In genomic region chr3:51682526-51682925, GRCh38 we compare ENCODE assay signal across 17 cellular contexts. TPM values are rescaled to one million over a fixed set of nuclear protein-coding genes. Genes with fewer than 3 reads are reported as not detected.
DNase-seq lines count a peak whose midpoint lies in the region; ATAC-seq and TF ChIP-seq lines count a peak whose summit lies in the region.
"Had no signal": no experiment of that assay in that cellular context is flagged by ENCODE, and none has a peak within 500 bp of the region (broad histone marks: within the 10 kb centered on the region; RNA-seq: fewer than 3 reads in every experiment).

No MANE protein-coding gene starts in this region.

- H3K27me3 Mint-ChIP-seq in activated CD8-positive, alpha-beta memory T cell treated with anti-CD3 and anti-CD28 coated beads, Interleukin-2, amount 10 ng/mL, durations not matched to agents 7 days and 5 days = no peaks in the 10 kb centered on the region
- H3K27me3 Mint-ChIP-seq in CD4-positive, alpha-beta memory T cell = no peaks in the 10 kb centered on the region
- H3K27me3 Mint-ChIP-seq in activated naive CD8-positive, alpha-beta T cell treated with anti-CD3 and anti-CD28 coated beads, Interleukin-2, amount 50 U/mL, for 24 hours = no peaks in the 10 kb centered on the region
- H3K27me3 Mint-ChIP-seq in nephron progenitor cell (ENCODE audit: low read depth, poor library complexity) = no peaks in the 10 kb centered on the region
- H3K27me3 Mint-ChIP-seq: brain had no signal

- POLR2A ChIA-PET in CD4-positive, alpha-beta memory T cell (lab: Charles Lee; ENCODE audit: partially characterized antibody) = interaction anchor here (0.9 to 11.0 kb wide), 14 partner anchors 10 to 1066 kb away, joined by 3 to 251 read pairs (median 6); partner anchors contain the start of genes DCAF1, DUSP7, MANF and MAPKAPK3

- no peak overlapping the region for H3K4me3 ChIP-seq in CD4-positive, alpha-beta memory T cell (ENCODE audit: low read length in 2 of 2)
- H3K4me3 ChIP-seq: colonic mucosa, SJSA1 had no signal

- no peak for ATAC-seq in activated CD8-positive, alpha-beta memory T cell treated with anti-CD3 and anti-CD28 coated beads, Interleukin-2, amount 10 ng/mL, durations not matched to agents 7 days and 5 days
- ATAC-seq in activated naive CD8-positive, alpha-beta T cell treated with anti-CD3 and anti-CD28 coated beads, Interleukin-2, amount 50 U/mL, for 24 hours = no peak
- ATAC-seq in HG03159 (IDR thresholded peaks at IDR 0.05; ENCODE audit: unreplicated experiment) = no peak

- peaks cover 96% of the 10 kb centered on the region for H3K4me1 Mint-ChIP-seq in activated CD8-positive, alpha-beta memory T cell treated with anti-CD3 and anti-CD28 coated beads, Interleukin-2, amount 10 ng/mL, durations not matched to agents 7 days and 5 days
- H3K4me1 Mint-ChIP-seq in CD4-positive, alpha-beta memory T cell = peaks cover 74 to 99% (median 92%) of the 10 kb centered on the region in 4 donors
- peaks cover 87% of the 10 kb centered on the region for H3K4me1 Mint-ChIP-seq in activated naive CD8-positive, alpha-beta T cell treated with anti-CD3 and anti-CD28 coated beads, Interleukin-2, amount 50 U/mL, for 24 hours
- H3K4me1 Mint-ChIP-seq in nephron progenitor cell = peaks cover 27% of the 10 kb centered on the region

- peak overlapping the region; percentile 48 for H3K27ac ChIP-seq in CD4-positive, alpha-beta memory T cell (ENCODE audit: low read depth, low read length)
- H3K27ac ChIP-seq: HL-60, SJSA1 had no signal

- H3K36me3 Mint-ChIP-seq in activated CD8-positive, alpha-beta memory T cell treated with anti-CD3 and anti-CD28 coated beads, Interleukin-2, amount 10 ng/mL, durations not matched to agents 7 days and 5 days = peaks cover 34% of the 10 kb centered on the region
- peaks cover 21 to 43% of the 10 kb centered on the region in 2 donors for H3K36me3 Mint-ChIP-seq in CD4-positive, alpha-beta memory T cell
- peaks cover 26% of the 10 kb centered on the region for H3K36me3 Mint-ChIP-seq in activated naive CD8-positive, alpha-beta T cell treated with anti-CD3 and anti-CD28 coated beads, Interleukin-2, amount 50 U/mL, for 24 hours (ENCODE audit: low read depth)
- no peaks in the 10 kb centered on the region for H3K36me3 Mint-ChIP-seq in nephron progenitor cell (ENCODE audit: low read depth)

- peaks cover 17% of the 10 kb centered on the region for H3K36me3 ChIP-seq in CD4-positive, alpha-beta memory T cell (ENCODE audit: insufficient read depth, low read length)
- H3K36me3 ChIP-seq: colonic mucosa had no signal

- no peaks in the 10 kb centered on the region for H3K9me3 ChIP-seq in CD4-positive, alpha-beta memory T cell (ENCODE audit: control insufficient read depth in 1 of 2, low read length in 2 of 2)
- H3K9me3 ChIP-seq: colonic mucosa, SJSA1 had no signal

- H3K27me3 ChIP-seq in CD4-positive, alpha-beta memory T cell (ENCODE audit: insufficient read depth, low read length) = no peaks in the 10 kb centered on the region
- H3K27me3 ChIP-seq: colonic mucosa, SJSA1 had no signal

- no peaks in the 10 kb centered on the region for H3K9me3 Mint-ChIP-seq in activated CD8-positive, alpha-beta memory T cell treated with anti-CD3 and anti-CD28 coated beads, Interleukin-2, amount 10 ng/mL, durations not matched to agents 7 days and 5 days (ENCODE audit: low read depth)
- no peaks in the 10 kb centered on the region for H3K9me3 Mint-ChIP-seq in CD4-positive, alpha-beta memory T cell
- H3K9me3 Mint-ChIP-seq in activated naive CD8-positive, alpha-beta T cell treated with anti-CD3 and anti-CD28 coated beads, Interleukin-2, amount 50 U/mL, for 24 hours = no peaks in the 10 kb centered on the region
- no peaks in the 10 kb centered on the region for H3K9me3 Mint-ChIP-seq in nephron progenitor cell
- H3K9me3 Mint-ChIP-seq: activated naive CD4-positive, alpha-beta T cell treated with anti-CD3 and anti-CD28 coated beads, Interleukin-2, amount 50 U/mL, for 72 hours; brain; HFFc6; nephron had no signal

- intact Hi-C loops in CD4-positive, alpha-beta memory T cell (cut with micrococcal nuclease) = loop anchor here (1.0 to 10.0 kb wide), 5 partner anchors 11 to 291 kb away; partner anchors contain the start of genes RBM15B and TEX264

- H3K27ac Mint-ChIP-seq in activated CD8-positive, alpha-beta memory T cell treated with anti-CD3 and anti-CD28 coated beads, Interleukin-2, amount 10 ng/mL, durations not matched to agents 7 days and 5 days = peak overlapping the region; percentile 91
- peak overlapping the region in 6 of 7 donors; percentile 4 to 97 (median 88) for H3K27ac Mint-ChIP-seq in CD4-positive, alpha-beta memory T cell
- H3K27ac Mint-ChIP-seq in activated naive CD8-positive, alpha-beta T cell treated with anti-CD3 and anti-CD28 coated beads, Interleukin-2, amount 50 U/mL, for 24 hours = peak overlapping the region; percentile 10
- H3K27ac Mint-ChIP-seq in nephron progenitor cell = peak overlapping the region; percentile 92
- H3K27ac Mint-ChIP-seq: nephron had no signal

- H3K4me3 Mint-ChIP-seq in activated CD8-positive, alpha-beta memory T cell treated with anti-CD3 and anti-CD28 coated beads, Interleukin-2, amount 10 ng/mL, durations not matched to agents 7 days and 5 days = no peak overlapping the region
- H3K4me3 Mint-ChIP-seq in CD4-positive, alpha-beta memory T cell = peak overlapping the region in 2 of 8 donors; percentile 53 to 87
- no peak overlapping the region for H3K4me3 Mint-ChIP-seq in activated naive CD8-positive, alpha-beta T cell treated with anti-CD3 and anti-CD28 coated beads, Interleukin-2, amount 50 U/mL, for 24 hours
- no peak overlapping the region for H3K4me3 Mint-ChIP-seq in nephron progenitor cell
- H3K4me3 Mint-ChIP-seq: brain, HFFc6, nephron had no signal

- no peak for DNase-seq in activated CD8-positive, alpha-beta memory T cell treated with anti-CD3 and anti-CD28 coated beads, Interleukin-2, amount 10 ng/mL, durations not matched to agents 7 days and 5 days
- no peak for DNase-seq in activated CD8-positive, alpha-beta memory T cell treated with anti-CD3 and anti-CD28 coated beads, Interleukin-2, amount 50 U/mL, for 48 hours
- no peak for DNase-seq in CD4-positive, alpha-beta memory T cell
- DNase-seq in activated naive CD8-positive, alpha-beta T cell treated with anti-CD3 and anti-CD28 coated beads, Interleukin-2, amount 50 U/mL, for 24 hours = no peak
- DNase-seq in nephron progenitor cell (no peak), putamen (ENCODE audit: low spot score) (no peak), retina (no peak)
- DNase-seq: NCI-H187 treated with DMSO at 0.1 percent for 48 hours had no signal

- H3K4me1 ChIP-seq in CD4-positive, alpha-beta memory T cell (ENCODE audit: insufficient read depth, low read length) = peaks cover 100% of the 10 kb centered on the region
- H3K4me1 ChIP-seq: SJSA1 had no signal

- CTCF ChIA-PET in activated CD8-positive, alpha-beta memory T cell treated with anti-CD3 and anti-CD28 coated beads, Interleukin-2, amount 10 ng/mL, durations not matched to agents 7 days and 5 days (lab: Charles Lee) = interaction anchor here (0.5 to 12.0 kb wide), 36 partner anchors 9 to 1069 kb away, joined by 3 to 269 read pairs (median 4); partner anchors contain the start of genes DCAF1, MANF, RAD54L2 and RBM15B
- CTCF ChIA-PET in CD4-positive, alpha-beta memory T cell (lab: Charles Lee; ENCODE audit: partially characterized antibody) = interaction anchor here (0.5 to 12.7 kb wide), 25 partner anchors 9 to 710 kb away, joined by 3 to 324 read pairs (median 5); partner anchors contain the start of genes DCAF1, PARP3, RAD54L2 and TEX264

- no peak for TF ChIP-seq CTCF in nephron progenitor cell (IDR thresholded peaks at IDR 0.05)

RNA-seq across cellular contexts. Expression of gene TEX264, which starts 11.5 kb away (rescaled TPM):
- total RNA-seq in activated CD8-positive, alpha-beta memory T cell treated with anti-CD3 and anti-CD28 coated beads, Interleukin-2, amount 10 ng/mL, durations not matched to agents 7 days and 5 days = 10 to 100 TPM; 58.8 to 66.5 TPM
- total RNA-seq in CD4-positive, alpha-beta memory T cell = 10 to 100 TPM; 40.0 to 40.9 TPM
- polyA plus RNA-seq in CD4-positive, alpha-beta memory T cell = 100 to 1,000 TPM; 110 to 138 TPM

RNA-seq across cellular contexts. Expression of gene GRM2, which starts 24.3 kb away (rescaled TPM):
- under 1 TPM; 0.52 to 0.55 TPM for total RNA-seq in activated CD8-positive, alpha-beta memory T cell treated with anti-CD3 and anti-CD28 coated beads, Interleukin-2, amount 10 ng/mL, durations not matched to agents 7 days and 5 days
- 1 to 10 TPM; 1.1 to 1.9 TPM for total RNA-seq in CD4-positive, alpha-beta memory T cell
- under 1 TPM in 1 of 2 donors, not detected in 1; 0.07 TPM for polyA plus RNA-seq in CD4-positive, alpha-beta memory T cell
- total RNA-seq: skeletal muscle tissue had no signal

Comparison
In these comparisons a context has a peak if more than half of its experiments do, and no peak if none do; other contexts are left out.
1. H3K27ac Mint-ChIP-seq: peak in every context shown above with its lines; median percentile 92 in nephron progenitor cell; 91 in activated CD8-positive, alpha-beta memory T cell treated with anti-CD3 and anti-CD28 coated beads, Interleukin-2, amount 10 ng/mL, durations not matched to agents 7 days and 5 days; 88 in CD4-positive, alpha-beta memory T cell; 10 in activated naive CD8-positive, alpha-beta T cell treated with anti-CD3 and anti-CD28 coated beads, Interleukin-2, amount 50 U/mL, for 24 hours.